Comparison of ENCODE assay signal across 1 cellular context in the genomic region with DNA sequence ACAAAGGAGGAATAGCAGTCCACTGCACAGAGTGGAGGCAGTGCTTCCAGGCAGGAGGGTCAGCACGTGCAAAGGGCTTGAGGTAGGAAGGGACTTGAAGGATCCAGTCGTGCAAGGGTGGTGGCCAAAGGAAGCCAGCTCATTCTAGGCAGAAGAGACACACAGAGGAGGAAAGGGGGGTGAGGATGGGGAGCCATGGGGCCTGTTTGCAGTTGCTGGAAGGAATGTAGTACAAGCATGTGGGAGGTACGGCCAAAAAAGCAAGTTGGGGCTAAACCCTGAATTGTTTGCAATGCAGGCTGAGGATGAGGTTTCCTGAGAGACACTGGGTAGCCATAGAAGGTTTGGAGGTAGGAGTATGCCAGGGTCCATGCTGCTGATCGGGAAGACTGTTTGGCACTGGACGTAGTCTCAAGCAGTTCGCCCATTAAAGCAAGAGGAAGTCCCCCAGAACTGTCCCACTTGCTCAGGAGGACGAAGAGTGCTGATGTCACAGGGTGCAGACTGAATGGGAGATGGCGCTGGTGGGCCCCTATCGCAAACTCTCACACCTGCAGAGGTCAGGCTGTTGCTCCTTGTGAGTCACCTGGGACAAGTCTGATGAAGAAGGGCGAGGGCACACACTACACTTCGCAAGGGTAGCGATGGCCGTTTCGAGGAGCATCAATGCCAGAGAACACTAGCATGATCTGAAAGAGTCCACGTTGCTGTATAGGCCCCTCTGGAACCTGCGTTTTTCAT.
TF ChIP-seq lines count a peak whose summit lies in the region.

No MANE protein-coding gene starts in this region.

TF ChIP-seq in H1, 55 proteins besides CTCF, POLR2A, EP300 and RAD21:
- no peak for TF ChIP-seq NRF1 (IDR thresholded peaks at IDR 0.05; ENCODE audit: low read depth, low read length)
- TF ChIP-seq CHD1 (IDR thresholded peaks at IDR 0.05; ENCODE audit: low read depth, low read length) = no peak
- no peak for TF ChIP-seq POU5F1 (IDR thresholded peaks at IDR 0.05; ENCODE audit: low read depth, low read length)
- no peak for TF ChIP-seq TEAD4 (IDR thresholded peaks at IDR 0.05; ENCODE audit: low read depth, low read length)
- no peak for TF ChIP-seq HDAC6 (IDR thresholded peaks at IDR 0.05; ENCODE audit: low read depth, low read length)
- TF ChIP-seq, protein P1, sequence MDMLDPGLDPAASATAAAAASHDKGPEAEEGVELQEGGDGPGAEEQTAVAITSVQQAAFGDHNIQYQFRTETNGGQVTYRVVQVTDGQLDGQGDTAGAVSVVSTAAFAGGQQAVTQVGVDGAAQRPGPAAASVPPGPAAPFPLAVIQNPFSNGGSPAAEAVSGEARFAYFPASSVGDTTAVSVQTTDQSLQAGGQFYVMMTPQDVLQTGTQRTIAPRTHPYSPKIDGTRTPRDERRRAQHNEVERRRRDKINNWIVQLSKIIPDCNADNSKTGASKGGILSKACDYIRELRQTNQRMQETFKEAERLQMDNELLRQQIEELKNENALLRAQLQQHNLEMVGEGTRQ (IDR thresholded peaks at IDR 0.05; ENCODE audit: low read length) = no peak
- TF ChIP-seq CEBPB (IDR thresholded peaks at IDR 0.05; ENCODE audit: low read depth, low read length) = no peak
- TF ChIP-seq SIX5 (IDR thresholded peaks at IDR 0.05; ENCODE audit: low read depth, low read length) = no peak
- TF ChIP-seq JUND (IDR thresholded peaks at IDR 0.05; ENCODE audit: low read length) = no peak
- no peak for TF ChIP-seq KDM1A (IDR thresholded peaks at IDR 0.05; ENCODE audit: borderline replicate concordance, low read length)
- TF ChIP-seq SAP30 (IDR thresholded peaks at IDR 0.05; ENCODE audit: insufficient read depth, insufficient replicate concordance, low read length) = no peak
- TF ChIP-seq EGR1 (IDR thresholded peaks at IDR 0.05; ENCODE audit: borderline replicate concordance, low read depth, low read length) = no peak
- no peak for TF ChIP-seq SP4 (IDR thresholded peaks at IDR 0.05; ENCODE audit: low read length)
- no peak for TF ChIP-seq SIRT6 (IDR thresholded peaks at IDR 0.05; ENCODE audit: low read length)
